In the genomic region with DNA sequence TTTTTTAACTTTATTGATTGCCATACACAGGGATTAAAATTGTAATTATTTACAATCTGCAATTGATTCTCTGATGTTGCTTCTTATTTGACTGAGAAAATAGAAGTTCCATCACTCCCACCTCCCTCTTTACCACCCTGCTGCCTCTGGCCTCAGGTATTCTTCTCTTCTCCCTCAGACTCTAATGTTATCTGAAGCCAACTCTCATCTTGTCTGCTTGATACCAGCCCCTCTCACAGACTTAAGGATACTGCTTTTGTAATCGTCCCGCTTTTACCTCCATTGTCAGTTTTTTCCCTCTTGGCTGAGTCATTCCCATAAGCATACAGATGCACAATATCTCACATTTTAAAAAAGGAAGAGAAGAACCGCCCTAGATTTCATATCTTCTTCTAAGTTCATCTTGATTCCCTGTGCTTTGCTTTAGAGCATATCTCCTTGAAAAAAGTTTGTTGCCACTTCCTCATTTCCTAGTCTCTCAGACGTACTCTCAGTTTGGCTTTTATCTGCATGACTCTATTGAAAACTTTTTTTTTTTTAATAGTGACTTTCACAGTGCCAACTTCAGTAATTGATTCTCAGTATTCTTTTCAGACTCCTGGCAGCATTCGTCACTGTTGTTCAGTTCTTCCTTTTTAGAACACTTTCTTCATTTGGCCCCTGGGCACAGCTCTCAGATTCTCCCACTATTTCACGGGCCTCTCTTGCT, we compare ENCODE assay signal across 21 cellular contexts. TPM values are rescaled to one million over a fixed set of nuclear protein-coding genes. Genes with fewer than 3 reads are reported as not detected.
DNase-seq lines count a peak whose midpoint lies in the region; ATAC-seq and TF ChIP-seq lines count a peak whose summit lies in the region.
"Had no signal": no experiment of that assay in that cellular context is flagged by ENCODE, and none has a peak within 500 bp of the region (broad histone marks: within the 10 kb centered on the region; RNA-seq: fewer than 3 reads in every experiment).

No MANE protein-coding gene starts in this region.

- peak; percentile 45 for ATAC-seq in GM19043 (IDR thresholded peaks at IDR 0.05; ENCODE audit: low read depth, unreplicated experiment)
- peak; percentile 54 for ATAC-seq in HG03103 (IDR thresholded peaks at IDR 0.05; ENCODE audit: low read depth, unreplicated experiment)
- ATAC-seq in heart left ventricle, result no peak
- ATAC-seq: activated T-cell treated with anti-CD3 and anti-CD28 coated beads, Interleukin-2, amount 50 U/mL, for 72 hours; right cardiac atrium had no signal

- peaks cover 8% of the 10 kb centered on the region for H3K4me1 ChIP-seq in mesodermal cell (ENCODE audit: control insufficient read depth, insufficient read depth, low read length, poor library complexity, severe bottlenecking)
- H3K4me1 ChIP-seq in heart left ventricle, result no peaks in the 10 kb centered on the region
- H3K4me1 ChIP-seq: colonic mucosa, transverse colon had no signal

- intact Hi-C loops in heart left ventricle (cut with DNase I), result no loop called here

- H3K4me3 ChIP-seq in mesodermal cell (ENCODE audit: extremely low read depth, insufficient read depth, low read length, poor library complexity, severe bottlenecking), result no peak overlapping the region
- H3K4me3 ChIP-seq in heart left ventricle, result no peak overlapping the region
- H3K4me3 ChIP-seq: colonic mucosa, transverse colon had no signal

- WGBS in mesodermal cell (ENCODE audit: insufficient coverage in 2 of 2), 2 experiments, result 83 to 86% methylated on average over 4 of the region's 6 CpGs
- 81 to 84% (median 82%) methylated on average over 6 of the region's 6 CpGs for WGBS in heart left ventricle, 4 donors

- no peaks in the 10 kb centered on the region for H3K9me3 ChIP-seq in mesodermal cell (ENCODE audit: control insufficient read depth, low read length)
- no peaks in the 10 kb centered on the region for H3K9me3 ChIP-seq in heart left ventricle
- H3K9me3 ChIP-seq: colonic mucosa, transverse colon had no signal

- peak; percentile 18 to 56 for DNase-seq in NOMO-1 (lab: John Stamatoyannopoulos, UW; ENCODE audit: unreplicated experiment in 2 of 2)
- no peak for DNase-seq in NCI-H1417 (lab: John Stamatoyannopoulos, UW)
- no peak for DNase-seq in heart left ventricle
- no peak for DNase-seq in NCI-H2107 treated with DMSO at 0.1 percent for 48 hours (lab: John Stamatoyannopoulos, UW; ENCODE audit: unreplicated experiment)
- no peak for DNase-seq in KG1 (lab: John Stamatoyannopoulos, UW)
- DNase-seq: activated CD4-positive, alpha-beta T cell treated with anti-CD3 and anti-CD28 coated beads, Interleukin-2, amount 10 ng/mL, durations not matched to agents 24 days and 14 days; activated T-cell treated with anti-CD3 and anti-CD28 coated beads, Interleukin-2, amount 50 U/mL, for 72 hours; CD4-positive, CD25-positive, alpha-beta regulatory T cell; colonic mucosa; glutamatergic neuron; HCEC 1CT; NCI-H1417 treated with DMSO at 0.1 percent for 48 hours; NCI-H526 treated with DMSO at 0.1 percent for 48 hours; right cardiac atrium; T-helper 2 cell; transverse colon had no signal

- H3K36me3 ChIP-seq in mesodermal cell (ENCODE audit: control insufficient read depth, insufficient read depth, low read length) (no peaks in the 10 kb centered on the region), heart left ventricle (peaks cover 0 to 57% (median 4%) of the 10 kb centered on the region in 9 donors)
- H3K36me3 ChIP-seq: colonic mucosa had no signal

- TF ChIP-seq POLR2A in heart left ventricle (IDR thresholded peaks at IDR 0.05), result no peak

- H3K27ac ChIP-seq in mesodermal cell (ENCODE audit: low read depth, low read length, severe bottlenecking) (peak overlapping the region; percentile 26), heart left ventricle (no peak overlapping the region)
- H3K27ac ChIP-seq: colonic mucosa, epithelial cell of prostate, RWPE1, transverse colon had no signal

- no peaks in the 10 kb centered on the region for H3K27me3 ChIP-seq in heart left ventricle
- H3K27me3 ChIP-seq: colonic mucosa, transverse colon had no signal

- TF ChIP-seq CTCF in heart left ventricle (IDR thresholded peaks at IDR 0.05), result no peak

RNA-seq across cellular contexts. Expression of a gene that starts 31.1 kb away (rescaled TPM):
- polyA plus RNA-seq in mesodermal cell (2013, experiment 1 of 2), result 26.0 TPM
- 35.0 TPM for polyA plus RNA-seq in mesodermal cell (2013, experiment 2 of 2)
- total RNA-seq in heart left ventricle, result 10 to 100 TPM; 12.7 to 26.1 (median 18.7) TPM
- 10 to 100 TPM in 1 of 2 donors, 1 to 10 TPM in 1; 9.8 to 11.5 TPM for polyA plus RNA-seq in heart left ventricle

Comparison
In these comparisons a context has a peak if more than half of its experiments do, and no peak if none do; other contexts are left out.
1. ATAC-seq: peak in GM19043 (single experiment) and HG03103 (single experiment); none in heart left ventricle (0 of 4).
2. DNase-seq: peak in NOMO-1 (2 of 2); none in NCI-H1417 (0 of 3), heart left ventricle (0 of 5), NCI-H2107 treated with DMSO at 0.1 percent for 48 hours (single experiment) and KG1 (single experiment).